In genomic region chr2:184692137-184692734, GRCh38 we compare ENCODE assay signal across 16 cellular contexts.
DNase-seq lines count a peak whose midpoint lies in the region; ATAC-seq and TF ChIP-seq lines count a peak whose summit lies in the region.
"Had no signal": no experiment of that assay in that cellular context is flagged by ENCODE, and none has a peak within 500 bp of the region (broad histone marks: within the 10 kb centered on the region; RNA-seq: fewer than 3 reads in every experiment).

No MANE protein-coding gene starts in this region.

- ATAC-seq in HG03045 (IDR thresholded peaks at IDR 0.05; ENCODE audit: unreplicated experiment) (no peak), aorta (ENCODE audit: low FRiP score) (no peak)
- ATAC-seq: pancreas had no signal

- DNase-seq in COR-L47 (lab: John Stamatoyannopoulos, UW) (peak; percentile 8), NCI-H1436 (lab: John Stamatoyannopoulos, UW) (peak; percentile 69), SK-N-SH (peak; percentile 55), hepatocyte (ENCODE audit: low spot score) (no peak), ACHN (no peak), aorta (no peak), anterior cingulate cortex (lab: John Stamatoyannopoulos, UW) (no peak)
- DNase-seq: activated T-cell treated with anti-CD3 and anti-CD28 coated beads for 4 hours; mesendoderm; NK-92 treated with Interleukin-12 subunit alpha and Interleukin-12 subunit beta, amount 100 ng/mL, for 24 hours; pancreas; stimulated activated CD4-positive, alpha-beta T cell treated with anti-CD3 and anti-CD28 coated beads, Interleukin-1b, Interleukin-23, amount 100 ng/mL, for 48 hours; stimulated activated naive CD4-positive, alpha-beta T cell; WERI-Rb-1 had no signal

- TF ChIP-seq CTCF in SK-N-SH (IDR thresholded peaks at IDR 0.05) (no peak), hepatocyte (IDR thresholded peaks at IDR 0.05; ENCODE audit: poor library complexity) (no peak)

- in situ Hi-C loops in ACHN (cut with HindIII; ENCODE audit: low pct_ligation_motif_present, low pct_unique_long_range_greater_than_20kb, low sequenced_read_pairs): no loop called here

- H3F3A ChIP-seq in SK-N-SH (replicated peaks; ENCODE audit: insufficient read depth): no peaks in the 10 kb centered on the region

- CTCF ChIA-PET in SK-N-SH (lab: Yijun Ruan, JAX): no interaction called here

- POLR2A ChIA-PET in SK-N-SH (lab: Yijun Ruan, JAX): no interaction called here

- no peaks in the 10 kb centered on the region for H3K9me2 ChIP-seq in SK-N-SH
- no peaks in the 10 kb centered on the region for H3K9me2 ChIP-seq in hepatocyte (replicated peaks; ENCODE audit: insufficient read depth)

- H3K79me2 ChIP-seq in SK-N-SH (ENCODE audit: insufficient read depth) (no peaks in the 10 kb centered on the region), hepatocyte (no peaks in the 10 kb centered on the region)

- H3K9ac ChIP-seq in SK-N-SH: no peak overlapping the region

- H2AFZ ChIP-seq in SK-N-SH (ENCODE audit: low read depth) (no peak overlapping the region), hepatocyte (no peak overlapping the region)

- H3K27me3 ChIP-seq in SK-N-SH (ENCODE audit: insufficient read depth) (no peaks in the 10 kb centered on the region), hepatocyte (no peaks in the 10 kb centered on the region), aorta (ENCODE audit: control insufficient read depth in 1 of 2, insufficient read depth in 2 of 2, low read length in 1 of 2) (no peaks in the 10 kb centered on the region)
- H3K27me3 ChIP-seq: breast epithelium, pancreas had no signal

- H3K4me2 ChIP-seq in SK-N-SH: no peak overlapping the region
- H3K4me2 ChIP-seq in hepatocyte: peak overlapping the region; percentile 14

- H3K27ac ChIP-seq in SK-N-SH (ENCODE audit: low read depth in 2 of 2, low read length in 1 of 2) (peak overlapping the region in 1 of 2 experiments; percentile 58; a peak in 2 of 4 replicates), hepatocyte (no peak overlapping the region), aorta (ENCODE audit: low read depth in 1 of 2, low read length in 2 of 2) (no peak overlapping the region)
- H3K27ac ChIP-seq: breast epithelium, pancreas, WERI-Rb-1 had no signal

- peak in 1 of 2 experiments; percentile 72; a peak in 2 of 4 replicates for TF ChIP-seq EP300 in SK-N-SH (IDR thresholded peaks at IDR 0.05; ENCODE audit: borderline replicate concordance in 1 of 2, low read depth in 1 of 2, low read length in 1 of 2)

- H3K4me3 ChIP-seq in SK-N-SH (ENCODE audit: low read depth in 2 of 2, low read length in 1 of 2): no peak overlapping the region
- no peak overlapping the region for H3K4me3 ChIP-seq in hepatocyte
- no peak overlapping the region for H3K4me3 ChIP-seq in aorta (ENCODE audit: low read length in 2 of 2)
- H3K4me3 ChIP-seq: breast epithelium, pancreas had no signal

- H4K20me1 ChIP-seq in SK-N-SH (ENCODE audit: insufficient read depth): no peaks in the 10 kb centered on the region
- no peaks in the 10 kb centered on the region for H4K20me1 ChIP-seq in hepatocyte (ENCODE audit: insufficient read depth, poor library complexity, severe bottlenecking)

- intact Hi-C loops in aorta (cut with DNase I): no loop called here

- 26% methylated on average over 3 of the region's 3 CpGs for WGBS in SK-N-SH (ENCODE audit: low lambda C conversion rate)
- 55% methylated on average over 3 of the region's 3 CpGs for WGBS in hepatocyte (ENCODE audit: low lambda C conversion rate, missing lambda C conversion rate)
- WGBS in aorta, 2 donors: 14 to 24% methylated on average over 3 of the region's 3 CpGs

- peaks cover 0 to 2% of the 10 kb centered on the region in 2 experiments; a peak in 2 of 4 replicates for H3K4me1 ChIP-seq in SK-N-SH (ENCODE audit: control insufficient read depth in 1 of 2, insufficient read depth in 2 of 2, low read depth in 1 of 2, low read length in 1 of 2)
- H3K4me1 ChIP-seq in hepatocyte (ENCODE audit: insufficient read depth): no peaks in the 10 kb centered on the region
- H3K4me1 ChIP-seq in aorta (ENCODE audit: control insufficient read depth in 1 of 2, insufficient read depth in 2 of 2, low read length in 2 of 2): no peaks in the 10 kb centered on the region
- H3K4me1 ChIP-seq: breast epithelium, pancreas had no signal

- 0 out of 2 replicates have a peak, but pooled peaks have one; percentile 19 for TF ChIP-seq RAD21 in SK-N-SH (IDR thresholded peaks at IDR 0.05; ENCODE audit: low read length)

- H3K36me3 ChIP-seq in SK-N-SH (replicated peaks in 1 of 2; ENCODE audit: control insufficient read depth in 1 of 2, insufficient read depth in 2 of 2, low read length in 1 of 2): no peaks in the 10 kb centered on the region
- H3K36me3 ChIP-seq in hepatocyte (replicated peaks; ENCODE audit: insufficient read depth, low read depth): no peaks in the 10 kb centered on the region
- H3K36me3 ChIP-seq in aorta (ENCODE audit: control insufficient read depth in 1 of 2, insufficient read depth in 2 of 2, low read length in 1 of 2): no peaks in the 10 kb centered on the region
- H3K36me3 ChIP-seq: breast epithelium, pancreas, WERI-Rb-1 had no signal

- H3K9me3 ChIP-seq in SK-N-SH (no peaks in the 10 kb centered on the region), hepatocyte (ENCODE audit: low read depth) (no peaks in the 10 kb centered on the region), aorta (ENCODE audit: control insufficient read depth, low read length) (no peaks in the 10 kb centered on the region)
- H3K9me3 ChIP-seq: breast epithelium, pancreas had no signal

TF ChIP-seq in SK-N-SH, 30 proteins besides CTCF, POLR2A, EP300 and RAD21:
- TF ChIP-seq IRF3 (IDR thresholded peaks at IDR 0.05; ENCODE audit: low read depth, low read length) (no peak), NFIC (IDR thresholded peaks at IDR 0.05; ENCODE audit: borderline replicate concordance) (no peak), MXI1 (IDR thresholded peaks at IDR 0.05; ENCODE audit: low read depth, low read length) (peak; percentile 64; the same call in 1 of the 2 replicates), GATA2 (CRISPR knock-in tag; IDR thresholded peaks at IDR 0.05) (peak; percentile 48), SIN3A (IDR thresholded peaks at IDR 0.05; ENCODE audit: borderline replicate concordance, low read depth, low read length) (no peak), RCOR1 (IDR thresholded peaks at IDR 0.05; ENCODE audit: low read length) (peak; percentile 58; the same call in 1 of the 2 replicates), MEF2A (IDR thresholded peaks at IDR 0.05; ENCODE audit: borderline replicate concordance, low read depth) (no peak)

Comparison
In these comparisons a context has a peak if more than half of its experiments do, and no peak if none do; other contexts are left out.
1. DNase-seq: peak in COR-L47 (single experiment), NCI-H1436 (single experiment) and SK-N-SH (single experiment); none in hepatocyte (single experiment), ACHN (single experiment), aorta (0 of 2) and anterior cingulate cortex (0 of 58).